In genomic region chr20:52192296-52193007, GRCh38 we compare ENCODE assay signal across 8 cellular contexts. TPM values are rescaled to one million over a fixed set of nuclear protein-coding genes. Genes with fewer than 3 reads are reported as not detected.
DNase-seq lines count a peak whose midpoint lies in the region; TF ChIP-seq lines count a peak whose summit lies in the region.

No MANE protein-coding gene starts in this region.

- no peaks in the 10 kb centered on the region for H3K36me3 Mint-ChIP-seq in T-helper 1 cell treated with Interleukin-12 subunit alpha and Interleukin-12 subunit beta and Interleukin-4 antibody, amounts not matched to agents 30 μg/mL and 1 μg/mL, for 36 hours (ENCODE audit: low read depth)
- peaks cover 2% of the 10 kb centered on the region for H3K36me3 Mint-ChIP-seq in neural crest cell (ENCODE audit: low read depth)

- no peaks in the 10 kb centered on the region for H3K9me3 Mint-ChIP-seq in T-helper 1 cell treated with Interleukin-12 subunit alpha and Interleukin-12 subunit beta and Interleukin-4 antibody, amounts not matched to agents 30 μg/mL and 1 μg/mL, for 36 hours
- H3K9me3 Mint-ChIP-seq in neural crest cell = no peaks in the 10 kb centered on the region

- H3K4me3 Mint-ChIP-seq in T-helper 1 cell treated with Interleukin-12 subunit alpha and Interleukin-12 subunit beta and Interleukin-4 antibody, amounts not matched to agents 30 μg/mL and 1 μg/mL, for 36 hours = peak overlapping the region; percentile 83
- peak overlapping the region; percentile 92 for H3K4me3 Mint-ChIP-seq in neural crest cell

- peaks cover 13% of the 10 kb centered on the region for H3K4me1 Mint-ChIP-seq in T-helper 1 cell treated with Interleukin-12 subunit alpha and Interleukin-12 subunit beta and Interleukin-4 antibody, amounts not matched to agents 30 μg/mL and 1 μg/mL, for 36 hours (ENCODE audit: low read depth)
- H3K4me1 Mint-ChIP-seq in neural crest cell = peaks cover 26% of the 10 kb centered on the region

- TF ChIP-seq CTCF in neural crest cell (conservative IDR thresholded peaks at IDR 0.05) = peak; percentile 32

- peak overlapping the region; percentile 81 for H3K27ac Mint-ChIP-seq in T-helper 1 cell treated with Interleukin-12 subunit alpha and Interleukin-12 subunit beta and Interleukin-4 antibody, amounts not matched to agents 30 μg/mL and 1 μg/mL, for 36 hours
- H3K27ac Mint-ChIP-seq in neural crest cell (ENCODE audit: unreplicated experiment) = peak overlapping the region; percentile 87

- H3K27me3 Mint-ChIP-seq in T-helper 1 cell treated with Interleukin-12 subunit alpha and Interleukin-12 subunit beta and Interleukin-4 antibody, amounts not matched to agents 30 μg/mL and 1 μg/mL, for 36 hours (ENCODE audit: low read depth) = no peaks in the 10 kb centered on the region
- H3K27me3 Mint-ChIP-seq in neural crest cell (ENCODE audit: low read depth) = no peaks in the 10 kb centered on the region

- DNase-seq in stimulated activated CD8-positive, alpha-beta memory T cell treated with anti-CD3 and anti-CD28 coated beads, Interleukin-12 subunit alpha, Interleukin-12 subunit beta, amount 100 ng/mL, for 4 hours (ENCODE audit: low read depth) = peak; percentile 2
- DNase-seq in stimulated activated CD8-positive, alpha-beta memory T cell treated with anti-CD3 and anti-CD28 coated beads, Interleukin-4, amount 100 ng/mL, for 48 hours = no peak
- DNase-seq in H4 (ENCODE audit: low spot score) = peak; percentile 18
- DNase-seq in Kasumi-1 (lab: John Stamatoyannopoulos, UW) = peak; percentile 38 to 47
- DNase-seq in fibroblast of peridontal ligament (ENCODE audit: extremely low read depth) = peak; percentile 3
- DNase-seq in neural crest cell (ENCODE audit: low read depth, low spot score) = no peak
- no peak for DNase-seq in stimulated activated CD4-positive, alpha-beta T cell treated with anti-CD3 and anti-CD28 coated beads, Interleukin-4, amount 100 ng/mL, for 24 hours

RNA-seq across cellular contexts. Expression of gene ZFP64, which starts 0.9 kb away (rescaled TPM):
- total RNA-seq in H4 (2014; rRNA removed; shearing (Covaris generic)) = 9.5 and 13.1 TPM in 2 replicates
- total RNA-seq in neural crest cell = 25.5 and 27.1 TPM in 2 replicates

Comparison
In these comparisons a context has a peak if more than half of its experiments do, and no peak if none do; other contexts are left out.
1. DNase-seq: peak in stimulated activated CD8-positive, alpha-beta memory T cell treated with anti-CD3 and anti-CD28 coated beads, Interleukin-12 subunit alpha, Interleukin-12 subunit beta, amount 100 ng/mL, for 4 hours (single experiment), H4 (single experiment), Kasumi-1 (2 of 2) and fibroblast of peridontal ligament (single experiment); none in stimulated activated CD8-positive, alpha-beta memory T cell treated with anti-CD3 and anti-CD28 coated beads, Interleukin-4, amount 100 ng/mL, for 48 hours (single experiment), neural crest cell (single experiment) and stimulated activated CD4-positive, alpha-beta T cell treated with anti-CD3 and anti-CD28 coated beads, Interleukin-4, amount 100 ng/mL, for 24 hours (single experiment).